14 cellular contexts compared by ENCODE assay signal in genomic region chr12:122406701-122407154, GRCh38. TPM values are rescaled to one million over a fixed set of nuclear protein-coding genes. Genes with fewer than 3 reads are reported as not detected.
DNase-seq lines count a peak whose midpoint lies in the region; TF ChIP-seq lines count a peak whose summit lies in the region.
"Had no signal": no experiment of that assay in that cellular context is flagged by ENCODE, and none has a peak within 500 bp of the region (broad histone marks: within the 10 kb centered on the region; RNA-seq: fewer than 3 reads in every experiment).

No MANE protein-coding gene starts in this region.

- DNase-seq in activated CD4-positive, alpha-beta memory T cell treated with anti-CD3 and anti-CD28 coated beads for 36 hours = no peak
- DNase-seq in activated CD4-positive, alpha-beta memory T cell treated with anti-CD3 and anti-CD28 coated beads, Interleukin-2, amount 10 ng/mL, durations not matched to agents 7 days and 5 days = no peak
- DNase-seq in SK-N-MC (ENCODE audit: low read depth, low spot score) (no peak), fibroblast of villous mesenchyme (ENCODE audit: low read depth) (peak; percentile 86), stromal cell of bone marrow (ENCODE audit: low read depth) (peak; percentile 47), A172 (ENCODE audit: low spot score) (no peak), NCI-H2081 (lab: John Stamatoyannopoulos, UW) (no peak), NCI-H187 (lab: John Stamatoyannopoulos, UW) (no peak)
- DNase-seq: activated CD4-positive, alpha-beta T cell treated with anti-CD3 and anti-CD28 coated beads, Interleukin-2, amount 10 ng/mL, durations not matched to agents 24 days and 14 days; kidney; NCI-H82 had no signal

- H3K9me3 Mint-ChIP-seq in activated CD4-positive, alpha-beta memory T cell treated with anti-CD3 and anti-CD28 coated beads for 36 hours = no peaks in the 10 kb centered on the region
- no peaks in the 10 kb centered on the region for H3K9me3 Mint-ChIP-seq in activated CD4-positive, alpha-beta memory T cell treated with anti-CD3 and anti-CD28 coated beads, Interleukin-2, amount 10 ng/mL, durations not matched to agents 7 days and 5 days
- H3K9me3 Mint-ChIP-seq: activated CD4-positive, alpha-beta T cell treated with anti-CD3 and anti-CD28 coated beads, Interleukin-2, amount 10 ng/mL, durations not matched to agents 24 days and 14 days; stimulated activated naive CD8-positive, alpha-beta T cell treated with anti-CD3 and anti-CD28 coated beads, Interleukin-15, Interleukin-2, amounts not matched to agents 100 ng/mL and 50 ng/mL, for 24 hours had no signal

- TF ChIP-seq CTCF in fibroblast of villous mesenchyme (IDR thresholded peaks at IDR 0.05; ENCODE audit: insufficient read depth, low read depth, low read length) = no peak

- H3K9ac ChIP-seq in SK-N-MC (ENCODE audit: insufficient read length) = peak overlapping the region; percentile 90

- H3K27ac Mint-ChIP-seq in activated CD4-positive, alpha-beta memory T cell treated with anti-CD3 and anti-CD28 coated beads for 36 hours = peak overlapping the region; percentile 25
- no peak overlapping the region for H3K27ac Mint-ChIP-seq in activated CD4-positive, alpha-beta memory T cell treated with anti-CD3 and anti-CD28 coated beads, Interleukin-2, amount 10 ng/mL, durations not matched to agents 7 days and 5 days
- H3K27ac Mint-ChIP-seq: activated CD4-positive, alpha-beta T cell treated with anti-CD3 and anti-CD28 coated beads, Interleukin-2, amount 10 ng/mL, durations not matched to agents 24 days and 14 days; stimulated activated naive CD8-positive, alpha-beta T cell treated with anti-CD3 and anti-CD28 coated beads, Interleukin-15, Interleukin-2, amounts not matched to agents 100 ng/mL and 50 ng/mL, for 24 hours had no signal

- peaks cover 45% of the 10 kb centered on the region for H3K4me1 Mint-ChIP-seq in activated CD4-positive, alpha-beta memory T cell treated with anti-CD3 and anti-CD28 coated beads for 36 hours (ENCODE audit: low read depth)
- peaks cover 34% of the 10 kb centered on the region for H3K4me1 Mint-ChIP-seq in activated CD4-positive, alpha-beta memory T cell treated with anti-CD3 and anti-CD28 coated beads, Interleukin-2, amount 10 ng/mL, durations not matched to agents 7 days and 5 days

- CTCF ChIA-PET in activated CD4-positive, alpha-beta memory T cell treated with anti-CD3 and anti-CD28 coated beads for 36 hours (lab: Charles Lee) = interaction anchor here (1.6 to 2.0 kb wide), 2 partner anchors 65 to 94 kb away, joined by 3 to 10 read pairs; partner anchors contain the start of gene ZCCHC8
- CTCF ChIA-PET in activated CD4-positive, alpha-beta memory T cell treated with anti-CD3 and anti-CD28 coated beads, Interleukin-2, amount 10 ng/mL, durations not matched to agents 7 days and 5 days (lab: Charles Lee) = interaction anchor here (0.6 to 2.3 kb wide), 4 partner anchors 16 to 1026 kb away, joined by 3 to 11 read pairs (median 3); partner anchors contain the start of gene CLIP1

- H3K4me3 ChIP-seq in SK-N-MC (peak overlapping the region; percentile 64), fibroblast of villous mesenchyme (ENCODE audit: low read depth, low read length) (no peak overlapping the region)
- H3K4me3 ChIP-seq: coronary artery, skin epidermis had no signal

- H3K4me3 Mint-ChIP-seq in activated CD4-positive, alpha-beta memory T cell treated with anti-CD3 and anti-CD28 coated beads for 36 hours = no peak overlapping the region
- no peak overlapping the region for H3K4me3 Mint-ChIP-seq in activated CD4-positive, alpha-beta memory T cell treated with anti-CD3 and anti-CD28 coated beads, Interleukin-2, amount 10 ng/mL, durations not matched to agents 7 days and 5 days
- H3K4me3 Mint-ChIP-seq: activated CD4-positive, alpha-beta T cell treated with anti-CD3 and anti-CD28 coated beads, Interleukin-2, amount 10 ng/mL, durations not matched to agents 24 days and 14 days; stimulated activated naive CD8-positive, alpha-beta T cell treated with anti-CD3 and anti-CD28 coated beads, Interleukin-15, Interleukin-2, amounts not matched to agents 100 ng/mL and 50 ng/mL, for 24 hours had no signal

- intact Hi-C loops in activated CD4-positive, alpha-beta memory T cell treated with anti-CD3 and anti-CD28 coated beads for 36 hours (cut with micrococcal nuclease) = no loop called here

- peaks cover 10% of the 10 kb centered on the region for H3K36me3 Mint-ChIP-seq in activated CD4-positive, alpha-beta memory T cell treated with anti-CD3 and anti-CD28 coated beads for 36 hours
- H3K36me3 Mint-ChIP-seq in activated CD4-positive, alpha-beta memory T cell treated with anti-CD3 and anti-CD28 coated beads, Interleukin-2, amount 10 ng/mL, durations not matched to agents 7 days and 5 days (ENCODE audit: low read depth) = peaks cover 19% of the 10 kb centered on the region

- H3K27ac ChIP-seq in SK-N-MC = peak overlapping the region; percentile 100

- H3K27me3 Mint-ChIP-seq in activated CD4-positive, alpha-beta memory T cell treated with anti-CD3 and anti-CD28 coated beads for 36 hours = no peaks in the 10 kb centered on the region
- H3K27me3 Mint-ChIP-seq in activated CD4-positive, alpha-beta memory T cell treated with anti-CD3 and anti-CD28 coated beads, Interleukin-2, amount 10 ng/mL, durations not matched to agents 7 days and 5 days = no peaks in the 10 kb centered on the region
- H3K27me3 Mint-ChIP-seq: activated CD4-positive, alpha-beta T cell treated with anti-CD3 and anti-CD28 coated beads, Interleukin-2, amount 10 ng/mL, durations not matched to agents 24 days and 14 days; stimulated activated naive CD8-positive, alpha-beta T cell treated with anti-CD3 and anti-CD28 coated beads, Interleukin-15, Interleukin-2, amounts not matched to agents 100 ng/mL and 50 ng/mL, for 24 hours had no signal

- H3K9me3 ChIP-seq in SK-N-MC (ENCODE audit: low read depth, low read length) = no peaks in the 10 kb centered on the region

- POLR2A ChIA-PET in activated CD4-positive, alpha-beta memory T cell treated with anti-CD3 and anti-CD28 coated beads for 36 hours (lab: Charles Lee) = interaction anchor here (0.5 to 1.3 kb wide), 3 partner anchors 12 to 65 kb away, joined by 3 to 5 read pairs (median 3); no protein-coding TSS in a partner anchor
- POLR2A ChIA-PET in activated CD4-positive, alpha-beta memory T cell treated with anti-CD3 and anti-CD28 coated beads, Interleukin-2, amount 10 ng/mL, durations not matched to agents 7 days and 5 days (lab: Charles Lee) = interaction anchor here (0.6 kb wide), 1 partner anchor 104 kb away, joined by 3 read pairs; no protein-coding TSS in a partner anchor

- peaks cover 10% of the 10 kb centered on the region; the same call in 1 of the 2 replicates for H3K36me3 ChIP-seq in SK-N-MC (ENCODE audit: insufficient read depth, low read length)

RNA-seq across cellular contexts. Expression of gene CLIP1, which starts 15.7 kb away (rescaled TPM):
- total RNA-seq in activated CD4-positive, alpha-beta memory T cell treated with anti-CD3 and anti-CD28 coated beads for 36 hours = 10 to 100 TPM; 69.2 to 71.8 TPM
- 10 to 100 TPM; 65.3 to 73.4 TPM for total RNA-seq in activated CD4-positive, alpha-beta memory T cell treated with anti-CD3 and anti-CD28 coated beads, Interleukin-2, amount 10 ng/mL, durations not matched to agents 7 days and 5 days
- 66.9 and 79.6 TPM in 2 replicates for total RNA-seq in fibroblast of villous mesenchyme
- 52.0 and 58.5 TPM in 2 replicates for total RNA-seq in A172 (2014; rRNA removed; shearing (Covaris generic))

Comparison
In these comparisons a context has a peak if more than half of its experiments do, and no peak if none do; other contexts are left out.
1. DNase-seq: peak in fibroblast of villous mesenchyme (single experiment) and stromal cell of bone marrow (single experiment); none in activated CD4-positive, alpha-beta memory T cell treated with anti-CD3 and anti-CD28 coated beads for 36 hours (single experiment), activated CD4-positive, alpha-beta memory T cell treated with anti-CD3 and anti-CD28 coated beads, Interleukin-2, amount 10 ng/mL, durations not matched to agents 7 days and 5 days (single experiment), SK-N-MC (single experiment), A172 (single experiment), NCI-H2081 (0 of 2) and NCI-H187 (0 of 2).